11 cellular contexts compared by ENCODE assay signal in genomic region chr10:72162978-72163377, GRCh38. TPM values are rescaled to one million over a fixed set of nuclear protein-coding genes. Genes with fewer than 3 reads are reported as not detected.
A peak's percentile ranks its signal among the peaks of the same experiment; 100 is the strongest.
DNase-seq lines count a peak whose midpoint lies in the region; ATAC-seq and TF ChIP-seq lines count a peak whose summit lies in the region.
"Had no signal": no experiment of that assay in that cellular context is flagged by ENCODE, and none has a peak within 500 bp of the region (broad histone marks: within the 10 kb centered on the region; RNA-seq: fewer than 3 reads in every experiment).

No MANE protein-coding gene starts in this region.

- POLR2A ChIA-PET in activated CD4-positive, alpha-beta memory T cell treated with anti-CD3 and anti-CD28 coated beads for 36 hours (lab: Charles Lee): no interaction called here

- no peak overlapping the region for H3K4me3 ChIP-seq in GM12865 (ENCODE audit: low read depth, low read length)
- H3K4me3 ChIP-seq: tibial nerve had no signal

- H3K27ac Mint-ChIP-seq in activated CD4-positive, alpha-beta memory T cell treated with anti-CD3 and anti-CD28 coated beads for 36 hours: peak overlapping the region; percentile 65

- no peaks in the 10 kb centered on the region for H3K9me3 Mint-ChIP-seq in activated CD4-positive, alpha-beta memory T cell treated with anti-CD3 and anti-CD28 coated beads for 36 hours

- DNase-seq in GM12865 (ENCODE audit: low read depth) (peak; percentile 72), kidney tubule cell (ENCODE audit: low spot score) (peak; percentile 55), KG1 (lab: John Stamatoyannopoulos, UW) (no peak), HuH-7 (ENCODE audit: low spot score) (no peak), DMS53 treated with DMSO at 0.1 percent for 48 hours (lab: John Stamatoyannopoulos, UW; ENCODE audit: unreplicated experiment) (no peak)
- no peak for DNase-seq in activated CD4-positive, alpha-beta memory T cell treated with anti-CD3 and anti-CD28 coated beads for 36 hours
- no peak for DNase-seq in NK-92 treated with Interleukin-12 subunit alpha and Interleukin-12 subunit beta, amount 100 ng/mL, for 24 hours (lab: John Stamatoyannopoulos, UW)
- DNase-seq: activated gamma-delta T cell, right cardiac atrium had no signal

- ATAC-seq in HG02588 (IDR thresholded peaks at IDR 0.05; ENCODE audit: unreplicated experiment): peak; percentile 63
- ATAC-seq: right cardiac atrium had no signal

- H3K4me3 Mint-ChIP-seq in activated CD4-positive, alpha-beta memory T cell treated with anti-CD3 and anti-CD28 coated beads for 36 hours: no peak overlapping the region

- TF ChIP-seq CTCF in GM12865 (IDR thresholded peaks at IDR 0.05; ENCODE audit: insufficient read depth, low read depth, low read length, missing control alignments): no peak

- peaks cover 26% of the 10 kb centered on the region for H3K4me1 Mint-ChIP-seq in activated CD4-positive, alpha-beta memory T cell treated with anti-CD3 and anti-CD28 coated beads for 36 hours (ENCODE audit: low read depth)

- CTCF ChIA-PET in activated CD4-positive, alpha-beta memory T cell treated with anti-CD3 and anti-CD28 coated beads for 36 hours (lab: Charles Lee): no interaction called here

- H3K36me3 Mint-ChIP-seq in activated CD4-positive, alpha-beta memory T cell treated with anti-CD3 and anti-CD28 coated beads for 36 hours: peaks cover 21% of the 10 kb centered on the region

- H3K27me3 Mint-ChIP-seq in activated CD4-positive, alpha-beta memory T cell treated with anti-CD3 and anti-CD28 coated beads for 36 hours: no peaks in the 10 kb centered on the region

- intact Hi-C loops in activated CD4-positive, alpha-beta memory T cell treated with anti-CD3 and anti-CD28 coated beads for 36 hours (cut with micrococcal nuclease): loop anchor here (2.0 to 5.0 kb wide), 5 partner anchors 14 to 74 kb away; partner anchors contain the start of gene SPOCK2

RNA-seq across cellular contexts. Expression of gene ANAPC16, which starts 52.8 kb away (rescaled TPM):
- total RNA-seq in activated CD4-positive, alpha-beta memory T cell treated with anti-CD3 and anti-CD28 coated beads for 36 hours: 100 to 1,000 TPM; 119 to 122 TPM

RNA-seq across cellular contexts. Expression of gene ASCC1, which starts 53.1 kb away (rescaled TPM):
- total RNA-seq in activated CD4-positive, alpha-beta memory T cell treated with anti-CD3 and anti-CD28 coated beads for 36 hours: 10 to 100 TPM; 50.9 to 52.5 TPM

Comparison
In these comparisons a context has a peak if more than half of its experiments do, and no peak if none do; other contexts are left out.
1. DNase-seq: peak in GM12865 (single experiment) and kidney tubule cell (single experiment); none in activated CD4-positive, alpha-beta memory T cell treated with anti-CD3 and anti-CD28 coated beads for 36 hours (single experiment), KG1 (single experiment), HuH-7 (single experiment), NK-92 treated with Interleukin-12 subunit alpha and Interleukin-12 subunit beta, amount 100 ng/mL, for 24 hours (single experiment) and DMS53 treated with DMSO at 0.1 percent for 48 hours (single experiment).